ENCODE assay signal across 1 cellular context in genomic region chr7:90752051-90752450, GRCh38.
TF ChIP-seq lines count a peak whose summit lies in the region.

No MANE protein-coding gene starts in this region.

TF ChIP-seq in IMR-90, 13 proteins besides CTCF, POLR2A, EP300 and RAD21 (continued from another document):
- TF ChIP-seq MXI1 (IDR thresholded peaks at IDR 0.05; ENCODE audit: borderline replicate concordance, low read depth, low read length) (no peak), NFE2L2 (IDR thresholded peaks at IDR 0.05; ENCODE audit: low read depth, low read length) (no peak), CHD1 (IDR thresholded peaks at IDR 0.05; ENCODE audit: low read depth, low read length) (no peak)
